In the genomic region with DNA sequence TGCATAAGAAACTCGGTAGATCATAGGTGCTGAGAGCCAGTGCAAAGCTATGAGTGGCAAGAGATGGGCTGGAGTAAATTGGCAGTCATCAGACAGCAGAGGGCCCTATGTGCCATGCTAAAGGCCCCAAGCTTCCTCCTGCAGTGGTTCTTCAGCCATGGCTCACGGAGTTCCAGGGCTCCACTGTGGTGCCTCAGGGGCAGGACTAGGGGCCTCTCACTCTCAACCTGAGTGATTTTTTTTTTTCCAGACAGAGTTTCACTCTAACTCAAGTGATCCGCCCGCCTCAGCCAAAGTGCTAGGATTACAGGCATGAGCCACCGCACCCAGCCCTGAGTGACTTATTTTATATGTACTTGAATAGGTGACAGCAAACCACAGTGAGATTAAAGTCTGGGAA, we compare ENCODE assay signal across 10 cellular contexts. TPM values are rescaled to one million over a fixed set of nuclear protein-coding genes. Genes with fewer than 3 reads are reported as not detected.
DNase-seq lines count a peak whose midpoint lies in the region; ATAC-seq, FAIRE-seq and TF ChIP-seq lines count a peak whose summit lies in the region.
"Had no signal": no experiment of that assay in that cellular context is flagged by ENCODE, and none has a peak within 500 bp of the region (broad histone marks: within the 10 kb centered on the region; RNA-seq: fewer than 3 reads in every experiment).

No MANE protein-coding gene starts in this region.

- H3K23ac ChIP-seq in mesendoderm (ENCODE audit: low read length): no peak overlapping the region

- H3K9ac ChIP-seq in GM12878 (ENCODE audit: control insufficient read depth, insufficient read depth, low read length) (no peak overlapping the region), mesendoderm (ENCODE audit: low read length) (no peak overlapping the region)

- peak overlapping the region; percentile 46 for H3K18ac ChIP-seq in mesendoderm (ENCODE audit: low read length)

- H3K4me1 ChIP-seq in GM12878 (ENCODE audit: control insufficient read depth, insufficient read depth, low read length) (no peaks in the 10 kb centered on the region), mesendoderm (ENCODE audit: control insufficient read depth, low read depth, low read length) (no peaks in the 10 kb centered on the region)

- peak; percentile 19; the same call in 1 of the 2 replicates for TF ChIP-seq RAD21 in GM12878 (IDR thresholded peaks at IDR 0.05; ENCODE audit: insufficient read depth, low read depth, low read length)

- H3K4me3 ChIP-seq in LNCaP clone FGC (ENCODE audit: low read depth, low read length) (no peak overlapping the region), GM12878 (no peak overlapping the region), mesendoderm (ENCODE audit: low read length) (no peak overlapping the region)

- H4K8ac ChIP-seq in mesendoderm (ENCODE audit: low read depth, low read length): no peak overlapping the region

- no peaks in the 10 kb centered on the region for H3K36me3 ChIP-seq in GM12878 (ENCODE audit: control insufficient read depth in 2 of 2, insufficient read depth in 2 of 2, low read length in 1 of 2)
- H3K36me3 ChIP-seq in mesendoderm (ENCODE audit: control insufficient read depth, insufficient read depth, low read length): no peaks in the 10 kb centered on the region
- H3K36me3 ChIP-seq: neutrophil had no signal

- H2BK15ac ChIP-seq in mesendoderm (replicated peaks; ENCODE audit: low read depth): no peak overlapping the region

- H2AK5ac ChIP-seq in mesendoderm (ENCODE audit: low read length): no peak overlapping the region

- TF ChIP-seq EP300 in GM12878 (IDR thresholded peaks at IDR 0.05; ENCODE audit: borderline replicate concordance in 1 of 2, control insufficient read depth in 1 of 2, low read depth in 2 of 2, low read length in 2 of 2): no peak

- no peaks in the 10 kb centered on the region for H3K79me1 ChIP-seq in mesendoderm (ENCODE audit: low read length)

- CTCF ChIA-PET in GM12878 (lab: Yijun Ruan, JAX): interaction anchor here (0.6 to 2.8 kb wide), 29 partner anchors 8 to 751 kb away, joined by 3 to 52 read pairs (median 4); a partner anchor contains a TSS

- H3K4ac ChIP-seq in mesendoderm (ENCODE audit: low read depth, low read length): no peak overlapping the region

- intact Hi-C loops in GM12878 (cut with micrococcal nuclease; ENCODE audit: unreplicated experiment): loop anchor here (1.0 to 10.0 kb wide), 4 partner anchors 167 to 619 kb away; no protein-coding TSS in a partner anchor

- H2AFZ ChIP-seq in GM12878 (ENCODE audit: control insufficient read depth, low read depth, low read length): no peak overlapping the region

- no peak for TF ChIP-seq POLR2A in GM12878 (IDR thresholded peaks at IDR 0.05; ENCODE audit: low read depth, low read length)

- no peak overlapping the region for H2BK5ac ChIP-seq in mesendoderm (ENCODE audit: low read length)

- DNase-seq in NCI-H524 (lab: John Stamatoyannopoulos, UW): peak; percentile 18 to 56
- no peak for DNase-seq in NCI-H524 treated with DMSO at 0.1 percent for 48 hours (lab: John Stamatoyannopoulos, UW)
- no peak for DNase-seq in LNCaP clone FGC (ENCODE audit: low read depth)
- DNase-seq in GM12878 (ENCODE audit: low read depth, low spot score): no peak
- peak; percentile 49 for DNase-seq in mesendoderm
- no peak for DNase-seq in activated T-cell treated with anti-CD3 and anti-CD28 coated beads for 4 hours

- H2BK120ac ChIP-seq in mesendoderm (ENCODE audit: low read depth, low read length): no peak overlapping the region

- no TSS peak for BruUV-seq in GM12878 (replicated peaks; lab: Mats Ljungman, UMichigan)

- WGBS in GM12878 (ENCODE audit: insufficient coverage, insufficient replicate concordance, low lambda C conversion rate, missing lambda C conversion rate): 60% methylated on average over 5 of the region's 5 CpGs
- WGBS in mesendoderm (ENCODE audit: extremely low coverage, insufficient coverage, low lambda C conversion rate): no CpG with 5 or more reads among the region's 5 CpGs

- no peaks in the 10 kb centered on the region for H3K79me2 ChIP-seq in GM12878 (ENCODE audit: control insufficient read depth, insufficient read depth, low read length)
- H3K79me2 ChIP-seq in mesendoderm (ENCODE audit: control insufficient read depth, insufficient read depth, low read length): no peaks in the 10 kb centered on the region

- RAD21 ChIA-PET in GM12878 (lab: Charles Lee; ENCODE audit: unreplicated experiment): interaction anchor here (0.7 to 1.6 kb wide), 5 partner anchors 10 to 620 kb away, joined by 3 to 6 read pairs (median 4); no protein-coding TSS in a partner anchor

- POLR2A ChIA-PET in GM12878 (lab: Charles Lee): no interaction called here

- no peaks in the 10 kb centered on the region for H4K20me1 ChIP-seq in GM12878 (ENCODE audit: control insufficient read depth, insufficient read depth)

- no peak overlapping the region for H4K5ac ChIP-seq in mesendoderm (ENCODE audit: low read length)

- SMC1A ChIA-PET in GM12878 (lab: Charles Lee; ENCODE audit: uncharacterized antibody, unreplicated experiment): interaction anchor here (0.9 to 1.6 kb wide), 4 partner anchors 191 to 400 kb away, joined by 3 to 8 read pairs (median 4); no protein-coding TSS in a partner anchor

- in situ Hi-C loops in GM12878 (cut with MboI): loop anchor here (5.0 kb wide), 3 partner anchors 255 to 615 kb away; no protein-coding TSS in a partner anchor

- ATAC-seq in GM12878: peak; percentile 70
- ATAC-seq in HG03039 (IDR thresholded peaks at IDR 0.05; ENCODE audit: unreplicated experiment): no peak
- no peak for ATAC-seq in HG02588 (IDR thresholded peaks at IDR 0.05; ENCODE audit: unreplicated experiment)

- peak; percentile 39 for TF ChIP-seq CTCF in LNCaP clone FGC (IDR thresholded peaks at IDR 0.05; ENCODE audit: control insufficient read depth, extremely low read depth, insufficient read depth)
- peak; percentile 12 to 36 (median 23); a peak in 4 of 6 replicates for TF ChIP-seq CTCF in GM12878 (IDR thresholded peaks at IDR 0.05 in 2 of 3, conservative IDR thresholded peaks at IDR 0.05 in 1 of 3; ENCODE audit: control insufficient read depth in 2 of 3, extremely low read depth in 1 of 3, insufficient read depth in 1 of 3, low read depth in 3 of 3, low read length in 3 of 3)

- no peak overlapping the region for H3K27ac ChIP-seq in GM12878 (ENCODE audit: control insufficient read depth, insufficient read depth)
- H3K27ac ChIP-seq in mesendoderm (ENCODE audit: low read depth, low read length): no peak overlapping the region
- H3K27ac ChIP-seq: neutrophil had no signal

- peak overlapping the region; percentile 44 for H3K56ac ChIP-seq in mesendoderm (ENCODE audit: low read length)

- FAIRE-seq in GM12878 (lab: Jason Lieb, UNC): no peak

- H3K4me2 ChIP-seq in GM12878 (ENCODE audit: control insufficient read depth, insufficient read depth) (no peak overlapping the region), mesendoderm (ENCODE audit: low read length) (no peak overlapping the region)

- H3K9me3 ChIP-seq in GM12878 (replicated peaks; ENCODE audit: control insufficient read depth, insufficient read depth, low read length): no peaks in the 10 kb centered on the region
- H3K9me3 ChIP-seq: neutrophil had no signal

- H3K27me3 ChIP-seq in GM12878 (replicated peaks in 1 of 2; ENCODE audit: control insufficient read depth in 2 of 2, insufficient read depth in 2 of 2, low read length in 1 of 2) (no peaks in the 10 kb centered on the region), mesendoderm (ENCODE audit: insufficient read depth, low read length, poor library complexity) (no peaks in the 10 kb centered on the region)

TF ChIP-seq in GM12878, 131 proteins besides CTCF, POLR2A, EP300 and RAD21 (continues in another document):
- TF ChIP-seq RELA (IDR thresholded peaks at IDR 0.05; ENCODE audit: borderline replicate concordance, partially characterized antibody) (no peak), TAF1 (IDR thresholded peaks at IDR 0.05; ENCODE audit: borderline replicate concordance, low read depth, low read length) (no peak)

RNA-seq across cellular contexts. Expression of a gene that starts 10.4 kb away (rescaled TPM):
- total RNA-seq in GM12878 (2013; cell fraction: nucleolus; rRNA removed): not detected in 2 replicates
- total RNA-seq in GM12878 (2014; rRNA removed) (not detected in 2 replicates), GM12878 (2014; rRNA removed; fragmentation: Illumina TruSeq; extraction: Trizol) (not detected in 2 replicates), GM12878 (2021) (not detected in 2 replicates)
- not detected for polyA plus RNA-seq in GM12878 (2011; ENCODE audit: low read depth)
- polyA plus RNA-seq in GM12878 (2011; rRNA removed) (not detected in 2 replicates), GM12878 (2014; fragmentation: Illumina TruSeq; extraction: Trizol) (not detected in 2 replicates), GM12878 (2014; fragmentation: Nextera tagmentation; extraction: Ambion mirVana) (not detected), GM12878 (2014; rRNA removed) (not detected in 2 replicates), GM12878 (2016; fragmentation: Nextera tagmentation; extraction: Ambion mirVana) (not detected)
- not detected in 2 replicates for polyA plus RNA-seq in GM12878 (2011; cell fraction: cytosol; rRNA removed)
- not detected in 2 replicates for polyA plus RNA-seq in GM12878 (2011; cell fraction: nucleus; rRNA removed)
- polyA plus RNA-seq in GM12878 (2012): not detected in 2 replicates
- polyA minus RNA-seq in GM12878 (2011; rRNA and poly(A)+ RNA removed): not detected in 2 replicates
- polyA minus RNA-seq in GM12878 (2011; cell fraction: cytosol; rRNA and poly(A)+ RNA removed): not detected in 2 replicates
- not detected in 2 replicates for polyA minus RNA-seq in GM12878 (2011; cell fraction: nucleus; rRNA and poly(A)+ RNA removed)
- not detected for polyA plus RNA-seq in mesendoderm (2013, experiment 1 of 2)
- polyA plus RNA-seq in mesendoderm (2013, experiment 2 of 2): not detected
- total RNA-seq: fibroblast of lung had no signal
- polyA plus RNA-seq: fibroblast of lung had no signal

RNA-seq across cellular contexts. Expression of a gene that starts 36.0 kb away (rescaled TPM):
- total RNA-seq in GM12878 (2013; cell fraction: nucleolus; rRNA removed): 101 and 125 TPM in 2 replicates
- total RNA-seq in GM12878 (2014; rRNA removed): 15.2 and 21.2 TPM in 2 replicates
- total RNA-seq in GM12878 (2014; rRNA removed; fragmentation: Illumina TruSeq; extraction: Trizol): 17.5 and 19.4 TPM in 2 replicates
- total RNA-seq in GM12878 (2021): 14.2 and 16.4 TPM in 2 replicates
- 8.1 TPM for polyA plus RNA-seq in GM12878 (2011; ENCODE audit: low read depth)
- 28.9 and 37.0 TPM in 2 replicates for polyA plus RNA-seq in GM12878 (2011; rRNA removed)
- polyA plus RNA-seq in GM12878 (2011; cell fraction: cytosol; rRNA removed): 10.1 and 11.6 TPM in 2 replicates
- 56.3 and 65.2 TPM in 2 replicates for polyA plus RNA-seq in GM12878 (2011; cell fraction: nucleus; rRNA removed)
- polyA plus RNA-seq in GM12878 (2012): 10.5 and 12.8 TPM in 2 replicates
- 20.1 and 23.9 TPM in 2 replicates for polyA plus RNA-seq in GM12878 (2014; fragmentation: Illumina TruSeq; extraction: Trizol)
- 1 to 10 TPM; 7.5 to 9.0 TPM for polyA plus RNA-seq in GM12878 (2014; fragmentation: Nextera tagmentation; extraction: Ambion mirVana)
- 11.7 and 15.4 TPM in 2 replicates for polyA plus RNA-seq in GM12878 (2014; rRNA removed)
- polyA plus RNA-seq in GM12878 (2016; fragmentation: Nextera tagmentation; extraction: Ambion mirVana): 10 to 100 TPM; 16.8 to 19.8 TPM
- 36.5 and 50.8 TPM in 2 replicates for polyA minus RNA-seq in GM12878 (2011; rRNA and poly(A)+ RNA removed)
- 5.9 and 7.5 TPM in 2 replicates for polyA minus RNA-seq in GM12878 (2011; cell fraction: cytosol; rRNA and poly(A)+ RNA removed)
- 35.4 and 51.3 TPM in 2 replicates for polyA minus RNA-seq in GM12878 (2011; cell fraction: nucleus; rRNA and poly(A)+ RNA removed)
- polyA plus RNA-seq in mesendoderm (2013, experiment 1 of 2): 17.6 TPM
- polyA plus RNA-seq in mesendoderm (2013, experiment 2 of 2): 16.5 TPM

Comparison
In these comparisons a context has a peak if more than half of its experiments do, and no peak if none do; other contexts are left out.
1. DNase-seq: peak in NCI-H524 (2 of 2) and mesendoderm (single experiment); none in NCI-H524 treated with DMSO at 0.1 percent for 48 hours (single experiment), LNCaP clone FGC (single experiment), GM12878 (single experiment) and activated T-cell treated with anti-CD3 and anti-CD28 coated beads for 4 hours (single experiment).